Comparison of ENCODE assay signal across 17 cellular contexts in genomic region chr13:97539651-97540230, GRCh38.
DNase-seq lines count a peak whose midpoint lies in the region; ATAC-seq, FAIRE-seq and TF ChIP-seq lines count a peak whose summit lies in the region.
"Had no signal": no experiment of that assay in that cellular context is flagged by ENCODE, and none has a peak within 500 bp of the region (broad histone marks: within the 10 kb centered on the region; RNA-seq: fewer than 3 reads in every experiment).

No MANE protein-coding gene starts in this region.

- H3K27ac ChIP-seq in astrocyte (ENCODE audit: low read depth, low read length), result no peak overlapping the region
- H3K27ac ChIP-seq in heart right ventricle, result peak overlapping the region in 3 of 10 donors; percentile 22 to 69 (median 32)
- H3K27ac ChIP-seq: C4-2B, SK-N-MC, thoracic aorta had no signal

- H3K4me1 ChIP-seq in astrocyte (ENCODE audit: insufficient read depth, low read length) (no peaks in the 10 kb centered on the region), heart right ventricle (peaks cover 0 to 40% (median 26%) of the 10 kb centered on the region in 9 donors)
- H3K4me1 ChIP-seq: HAP-1 had no signal

- TF ChIP-seq CTCF in GM06990 (IDR thresholded peaks at IDR 0.05; ENCODE audit: insufficient read depth, low read length, poor library complexity, severe bottlenecking) (no peak), astrocyte (IDR thresholded peaks at IDR 0.05; ENCODE audit: insufficient read depth, low read depth, low read length) (no peak), Calu3 (IDR thresholded peaks at IDR 0.05; ENCODE audit: unreplicated experiment) (no peak), heart right ventricle (IDR thresholded peaks at IDR 0.05) (no peak)

- H3K9me3 ChIP-seq in astrocyte (ENCODE audit: insufficient read depth, low read depth, low read length) (no peaks in the 10 kb centered on the region), heart right ventricle (no peaks in the 10 kb centered on the region)
- H3K9me3 ChIP-seq: HAP-1, thoracic aorta had no signal

- H3K79me2 ChIP-seq in astrocyte (ENCODE audit: insufficient read depth, low read length), result no peaks in the 10 kb centered on the region

- DNase-seq in GM06990 (ENCODE audit: extremely low read depth, insufficient read length) (peak; percentile 9), GM19239 (ENCODE audit: insufficient read length, low spot score) (no peak), astrocyte (ENCODE audit: low read depth) (peak; percentile 55), Calu3 (no peak), heart right ventricle (no peak)
- no peak for DNase-seq in activated CD4-positive, alpha-beta memory T cell treated with anti-CD3 and anti-CD28 coated beads for 36 hours
- DNase-seq in activated CD4-positive, alpha-beta T cell treated with anti-CD3 and anti-CD28 coated beads for 48 hours, result no peak
- DNase-seq: activated CD4-positive, alpha-beta memory T cell treated with anti-CD3 and anti-CD28 coated beads, Interleukin-2, amount 10 ng/mL, durations not matched to agents 7 days and 5 days; Karpas-422; NCI-H446 treated with DMSO at 0.1 percent for 48 hours; occipital lobe had no signal

- H3K27me3 Mint-ChIP-seq in astrocyte (ENCODE audit: low read depth, unreplicated experiment) (peaks cover 2% of the 10 kb centered on the region), Calu3 (ENCODE audit: unreplicated experiment) (no peaks in the 10 kb centered on the region)
- H3K27me3 Mint-ChIP-seq in activated CD4-positive, alpha-beta memory T cell treated with anti-CD3 and anti-CD28 coated beads for 36 hours, result peaks cover 8% of the 10 kb centered on the region

- no peak overlapping the region for H3K9ac ChIP-seq in astrocyte (ENCODE audit: low read length)

- H4K20me1 ChIP-seq in astrocyte (ENCODE audit: insufficient read depth, low read length), result no peaks in the 10 kb centered on the region

- H3K4me2 ChIP-seq in astrocyte (ENCODE audit: low read length), result no peak overlapping the region

- H3K9me3 Mint-ChIP-seq in astrocyte (ENCODE audit: unreplicated experiment) (peaks cover 4% of the 10 kb centered on the region), Calu3 (ENCODE audit: low read depth, unreplicated experiment) (no peaks in the 10 kb centered on the region)
- H3K9me3 Mint-ChIP-seq in activated CD4-positive, alpha-beta memory T cell treated with anti-CD3 and anti-CD28 coated beads for 36 hours, result no peaks in the 10 kb centered on the region
- H3K9me3 Mint-ChIP-seq: activated CD4-positive, alpha-beta memory T cell treated with anti-CD3 and anti-CD28 coated beads, Interleukin-2, amount 10 ng/mL, durations not matched to agents 7 days and 5 days had no signal

- intact Hi-C loops in Calu3 (cut with micrococcal nuclease; ENCODE audit: unreplicated experiment) (no loop called here), heart right ventricle (cut with DNase I) (no loop called here)
- intact Hi-C loops in activated CD4-positive, alpha-beta memory T cell treated with anti-CD3 and anti-CD28 coated beads for 36 hours (cut with micrococcal nuclease), result loop anchor here (2.0 to 5.0 kb wide), 2 partner anchors 107 to 412 kb away; no protein-coding TSS in a partner anchor

- H3K4me3 Mint-ChIP-seq in astrocyte (ENCODE audit: unreplicated experiment) (no peak overlapping the region), Calu3 (ENCODE audit: low read depth, unreplicated experiment) (no peak overlapping the region)
- H3K4me3 Mint-ChIP-seq in activated CD4-positive, alpha-beta memory T cell treated with anti-CD3 and anti-CD28 coated beads for 36 hours, result no peak overlapping the region
- H3K4me3 Mint-ChIP-seq: activated CD4-positive, alpha-beta memory T cell treated with anti-CD3 and anti-CD28 coated beads, Interleukin-2, amount 10 ng/mL, durations not matched to agents 7 days and 5 days had no signal

- 39% methylated on average over 3 of the region's 3 CpGs for WGBS in heart right ventricle, 2 donors

- no peak overlapping the region for H3K27ac Mint-ChIP-seq in astrocyte (ENCODE audit: unreplicated experiment)
- H3K27ac Mint-ChIP-seq in Calu3 (ENCODE audit: unreplicated experiment), result no peak overlapping the region
- no peak overlapping the region for H3K27ac Mint-ChIP-seq in activated CD4-positive, alpha-beta memory T cell treated with anti-CD3 and anti-CD28 coated beads for 36 hours
- H3K27ac Mint-ChIP-seq: activated CD4-positive, alpha-beta memory T cell treated with anti-CD3 and anti-CD28 coated beads, Interleukin-2, amount 10 ng/mL, durations not matched to agents 7 days and 5 days had no signal

- BruUV-seq in Calu3 (replicated peaks; lab: Mats Ljungman, UMichigan), result no TSS peak

- POLR2A ChIA-PET in activated CD4-positive, alpha-beta memory T cell treated with anti-CD3 and anti-CD28 coated beads for 36 hours (lab: Charles Lee), result no interaction called here

- peaks cover 23% of the 10 kb centered on the region for H3K4me1 Mint-ChIP-seq in astrocyte (ENCODE audit: low read depth, unreplicated experiment)
- no peaks in the 10 kb centered on the region for H3K4me1 Mint-ChIP-seq in Calu3 (ENCODE audit: low read depth, unreplicated experiment)
- H3K4me1 Mint-ChIP-seq in activated CD4-positive, alpha-beta memory T cell treated with anti-CD3 and anti-CD28 coated beads for 36 hours (ENCODE audit: low read depth), result peaks cover 7% of the 10 kb centered on the region
- H3K4me1 Mint-ChIP-seq: activated CD4-positive, alpha-beta memory T cell treated with anti-CD3 and anti-CD28 coated beads, Interleukin-2, amount 10 ng/mL, durations not matched to agents 7 days and 5 days had no signal

- FAIRE-seq in GM19239 (lab: Jason Lieb, UNC) (peak; percentile 69), astrocyte (lab: Jason Lieb, UNC) (no peak)

- ATAC-seq in HG03064 (IDR thresholded peaks at IDR 0.05; ENCODE audit: low read depth, unreplicated experiment) (peak; percentile 48), heart right ventricle (no peak)
- ATAC-seq: left lobe of liver had no signal

- CTCF ChIA-PET in Calu3 (lab: Charles Lee), result no interaction called here
- CTCF ChIA-PET in activated CD4-positive, alpha-beta memory T cell treated with anti-CD3 and anti-CD28 coated beads for 36 hours (lab: Charles Lee), result no interaction called here

- no peaks in the 10 kb centered on the region for H3K27me3 ChIP-seq in GM06990 (replicated peaks; ENCODE audit: control insufficient read depth, insufficient read depth, low read length)
- no peaks in the 10 kb centered on the region for H3K27me3 ChIP-seq in astrocyte (ENCODE audit: insufficient read depth, low read length)
- no peaks in the 10 kb centered on the region for H3K27me3 ChIP-seq in heart right ventricle

- no peak overlapping the region for H2AFZ ChIP-seq in astrocyte (ENCODE audit: low read depth, low read length)

- H3K4me3 ChIP-seq in GM06990 (replicated peaks; ENCODE audit: low read depth, low read length) (no peak overlapping the region), astrocyte (ENCODE audit: insufficient read depth, low read depth, low read length) (no peak overlapping the region), heart right ventricle (no peak overlapping the region)
- H3K4me3 ChIP-seq: HAP-1, SK-N-MC, thoracic aorta had no signal

- H3K36me3 Mint-ChIP-seq in astrocyte (ENCODE audit: low read depth, unreplicated experiment) (no peaks in the 10 kb centered on the region), Calu3 (ENCODE audit: insufficient read depth, unreplicated experiment) (no peaks in the 10 kb centered on the region)
- no peaks in the 10 kb centered on the region for H3K36me3 Mint-ChIP-seq in activated CD4-positive, alpha-beta memory T cell treated with anti-CD3 and anti-CD28 coated beads for 36 hours

- H3K36me3 ChIP-seq in GM06990 (ENCODE audit: control insufficient read depth, insufficient read depth, low read length), result no peaks in the 10 kb centered on the region
- no peaks in the 10 kb centered on the region for H3K36me3 ChIP-seq in astrocyte (ENCODE audit: insufficient read depth, low read length)
- H3K36me3 ChIP-seq in heart right ventricle, result no peaks in the 10 kb centered on the region
- H3K36me3 ChIP-seq: HAP-1, thoracic aorta had no signal

Comparison
In these comparisons a context has a peak if more than half of its experiments do, and no peak if none do; other contexts are left out.
1. DNase-seq: peak in GM06990 (single experiment) and astrocyte (single experiment); none in GM19239 (single experiment), Calu3 (single experiment), activated CD4-positive, alpha-beta memory T cell treated with anti-CD3 and anti-CD28 coated beads for 36 hours (single experiment), activated CD4-positive, alpha-beta T cell treated with anti-CD3 and anti-CD28 coated beads for 48 hours (single experiment) and heart right ventricle (0 of 2).